3 cellular contexts compared by ENCODE assay signal in the genomic region with DNA sequence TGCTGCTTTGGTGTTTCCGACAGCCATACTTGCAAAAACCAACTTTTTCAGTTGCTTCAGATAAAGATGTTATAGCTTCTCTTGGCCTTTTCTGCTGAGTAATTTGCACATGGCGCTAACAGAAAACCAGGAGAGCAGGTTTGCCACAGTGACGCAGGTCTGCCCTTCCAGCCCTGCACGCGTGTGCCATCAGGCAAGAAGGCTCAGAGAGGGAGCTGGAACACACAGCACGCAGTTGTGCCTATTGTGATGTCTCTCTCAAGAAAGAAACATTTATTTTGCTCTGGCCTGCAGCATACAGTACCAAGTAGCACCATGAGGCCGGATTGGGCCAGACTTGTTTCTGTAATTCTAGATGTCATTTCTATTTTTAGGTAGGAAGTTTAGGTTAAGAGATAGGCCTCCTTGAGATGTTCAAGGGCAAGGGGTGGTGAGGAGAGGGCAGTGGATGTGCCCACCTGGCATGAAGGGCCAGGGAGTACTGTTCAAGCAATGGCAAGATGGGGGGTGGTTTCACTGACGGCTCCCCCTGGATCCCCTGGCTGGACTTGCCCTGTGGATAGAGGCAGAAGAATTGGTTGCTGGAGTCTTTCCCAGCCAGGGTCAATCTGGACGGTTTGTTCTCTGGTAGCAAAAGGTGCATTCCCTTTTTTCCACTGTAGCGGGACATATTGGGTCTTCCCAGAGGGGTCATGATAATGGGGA.
TF ChIP-seq lines count a peak whose summit lies in the region.

No MANE protein-coding gene starts in this region.

TF ChIP-seq in SK-N-SH, 30 proteins besides CTCF, POLR2A, EP300 and RAD21 (continues in another document):
- TF ChIP-seq, protein P1, sequence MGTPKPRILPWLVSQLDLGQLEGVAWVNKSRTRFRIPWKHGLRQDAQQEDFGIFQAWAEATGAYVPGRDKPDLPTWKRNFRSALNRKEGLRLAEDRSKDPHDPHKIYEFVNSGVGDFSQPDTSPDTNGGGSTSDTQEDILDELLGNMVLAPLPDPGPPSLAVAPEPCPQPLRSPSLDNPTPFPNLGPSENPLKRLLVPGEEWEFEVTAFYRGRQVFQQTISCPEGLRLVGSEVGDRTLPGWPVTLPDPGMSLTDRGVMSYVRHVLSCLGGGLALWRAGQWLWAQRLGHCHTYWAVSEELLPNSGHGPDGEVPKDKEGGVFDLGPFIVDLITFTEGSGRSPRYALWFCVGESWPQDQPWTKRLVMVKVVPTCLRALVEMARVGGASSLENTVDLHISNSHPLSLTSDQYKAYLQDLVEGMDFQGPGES (IDR thresholded peaks at IDR 0.05; ENCODE audit: low read depth, low read length), result no peak
- TF ChIP-seq, protein P2, sequence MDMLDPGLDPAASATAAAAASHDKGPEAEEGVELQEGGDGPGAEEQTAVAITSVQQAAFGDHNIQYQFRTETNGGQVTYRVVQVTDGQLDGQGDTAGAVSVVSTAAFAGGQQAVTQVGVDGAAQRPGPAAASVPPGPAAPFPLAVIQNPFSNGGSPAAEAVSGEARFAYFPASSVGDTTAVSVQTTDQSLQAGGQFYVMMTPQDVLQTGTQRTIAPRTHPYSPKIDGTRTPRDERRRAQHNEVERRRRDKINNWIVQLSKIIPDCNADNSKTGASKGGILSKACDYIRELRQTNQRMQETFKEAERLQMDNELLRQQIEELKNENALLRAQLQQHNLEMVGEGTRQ (IDR thresholded peaks at IDR 0.05; ENCODE audit: borderline replicate concordance, low read depth, low read length), result no peak
- TF ChIP-seq MAX (IDR thresholded peaks at IDR 0.05; ENCODE audit: low read depth) (no peak), NRF1 (IDR thresholded peaks at IDR 0.05; ENCODE audit: low read depth, low read length) (no peak), PBX3 (IDR thresholded peaks at IDR 0.05) (no peak), FOXJ3 (CRISPR knock-in tag; IDR thresholded peaks at IDR 0.05) (no peak), GATA2 (CRISPR knock-in tag; IDR thresholded peaks at IDR 0.05) (no peak), RCOR1 (IDR thresholded peaks at IDR 0.05; ENCODE audit: low read length) (no peak)
- TF ChIP-seq, protein P3, sequence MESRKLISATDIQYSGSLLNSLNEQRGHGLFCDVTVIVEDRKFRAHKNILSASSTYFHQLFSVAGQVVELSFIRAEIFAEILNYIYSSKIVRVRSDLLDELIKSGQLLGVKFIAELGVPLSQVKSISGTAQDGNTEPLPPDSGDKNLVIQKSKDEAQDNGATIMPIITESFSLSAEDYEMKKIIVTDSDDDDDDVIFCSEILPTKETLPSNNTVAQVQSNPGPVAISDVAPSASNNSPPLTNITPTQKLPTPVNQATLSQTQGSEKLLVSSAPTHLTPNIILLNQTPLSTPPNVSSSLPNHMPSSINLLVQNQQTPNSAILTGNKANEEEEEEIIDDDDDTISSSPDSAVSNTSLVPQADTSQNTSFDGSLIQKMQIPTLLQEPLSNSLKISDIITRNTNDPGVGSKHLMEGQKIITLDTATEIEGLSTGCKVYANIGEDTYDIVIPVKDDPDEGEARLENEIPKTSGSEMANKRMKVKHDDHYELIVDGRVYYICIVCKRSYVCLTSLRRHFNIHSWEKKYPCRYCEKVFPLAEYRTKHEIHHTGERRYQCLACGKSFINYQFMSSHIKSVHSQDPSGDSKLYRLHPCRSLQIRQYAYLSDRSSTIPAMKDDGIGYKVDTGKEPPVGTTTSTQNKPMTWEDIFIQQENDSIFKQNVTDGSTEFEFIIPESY (IDR thresholded peaks at IDR 0.05; ENCODE audit: borderline replicate concordance, low read depth), result no peak

TF ChIP-seq in SK-N-SH treated with all-trans-retinoic acid at 6 μM for 48 hours, 23 proteins besides CTCF, POLR2A, EP300 and RAD21:
- TF ChIP-seq GLIS3 (CRISPR knock-in tag; IDR thresholded peaks at IDR 0.05), result no peak
- no peak for TF ChIP-seq SNAI2 (CRISPR knock-in tag; IDR thresholded peaks at IDR 0.05)
- TF ChIP-seq CREB5 (CRISPR knock-in tag; IDR thresholded peaks at IDR 0.05; ENCODE audit: low read depth), result no peak
- no peak for TF ChIP-seq BACH2 (CRISPR knock-in tag; IDR thresholded peaks at IDR 0.05; ENCODE audit: borderline replicate concordance)
- TF ChIP-seq, protein P4, sequence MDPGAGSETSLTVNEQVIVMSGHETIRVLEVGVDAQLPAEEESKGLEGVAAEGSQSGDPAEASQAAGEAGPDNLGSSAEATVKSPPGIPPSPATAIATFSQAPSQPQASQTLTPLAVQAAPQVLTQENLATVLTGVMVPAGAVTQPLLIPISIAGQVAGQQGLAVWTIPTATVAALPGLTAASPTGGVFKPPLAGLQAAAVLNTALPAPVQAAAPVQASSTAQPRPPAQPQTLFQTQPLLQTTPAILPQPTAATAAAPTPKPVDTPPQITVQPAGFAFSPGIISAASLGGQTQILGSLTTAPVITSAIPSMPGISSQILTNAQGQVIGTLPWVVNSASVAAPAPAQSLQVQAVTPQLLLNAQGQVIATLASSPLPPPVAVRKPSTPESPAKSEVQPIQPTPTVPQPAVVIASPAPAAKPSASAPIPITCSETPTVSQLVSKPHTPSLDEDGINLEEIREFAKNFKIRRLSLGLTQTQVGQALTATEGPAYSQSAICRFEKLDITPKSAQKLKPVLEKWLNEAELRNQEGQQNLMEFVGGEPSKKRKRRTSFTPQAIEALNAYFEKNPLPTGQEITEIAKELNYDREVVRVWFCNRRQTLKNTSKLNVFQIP (CRISPR knock-in tag; IDR thresholded peaks at IDR 0.05; ENCODE audit: borderline replicate concordance, low read depth), result no peak
- TF ChIP-seq OSR1 (CRISPR knock-in tag; IDR thresholded peaks at IDR 0.05), result no peak
- no peak for TF ChIP-seq ZFP3 (CRISPR knock-in tag; IDR thresholded peaks at IDR 0.05)
- no peak for TF ChIP-seq ARNTL (CRISPR knock-in tag; IDR thresholded peaks at IDR 0.05; ENCODE audit: borderline replicate concordance, low read depth)
- TF ChIP-seq ZNF8 (CRISPR knock-in tag; IDR thresholded peaks at IDR 0.05), result no peak
- no peak for TF ChIP-seq ZC3H10 (CRISPR knock-in tag; IDR thresholded peaks at IDR 0.05)
- no peak for TF ChIP-seq ZFP30 (CRISPR knock-in tag; IDR thresholded peaks at IDR 0.05)

TF ChIP-seq in neural cell, 6 proteins besides CTCF, POLR2A, EP300 and RAD21:
- TF ChIP-seq, protein P5, sequence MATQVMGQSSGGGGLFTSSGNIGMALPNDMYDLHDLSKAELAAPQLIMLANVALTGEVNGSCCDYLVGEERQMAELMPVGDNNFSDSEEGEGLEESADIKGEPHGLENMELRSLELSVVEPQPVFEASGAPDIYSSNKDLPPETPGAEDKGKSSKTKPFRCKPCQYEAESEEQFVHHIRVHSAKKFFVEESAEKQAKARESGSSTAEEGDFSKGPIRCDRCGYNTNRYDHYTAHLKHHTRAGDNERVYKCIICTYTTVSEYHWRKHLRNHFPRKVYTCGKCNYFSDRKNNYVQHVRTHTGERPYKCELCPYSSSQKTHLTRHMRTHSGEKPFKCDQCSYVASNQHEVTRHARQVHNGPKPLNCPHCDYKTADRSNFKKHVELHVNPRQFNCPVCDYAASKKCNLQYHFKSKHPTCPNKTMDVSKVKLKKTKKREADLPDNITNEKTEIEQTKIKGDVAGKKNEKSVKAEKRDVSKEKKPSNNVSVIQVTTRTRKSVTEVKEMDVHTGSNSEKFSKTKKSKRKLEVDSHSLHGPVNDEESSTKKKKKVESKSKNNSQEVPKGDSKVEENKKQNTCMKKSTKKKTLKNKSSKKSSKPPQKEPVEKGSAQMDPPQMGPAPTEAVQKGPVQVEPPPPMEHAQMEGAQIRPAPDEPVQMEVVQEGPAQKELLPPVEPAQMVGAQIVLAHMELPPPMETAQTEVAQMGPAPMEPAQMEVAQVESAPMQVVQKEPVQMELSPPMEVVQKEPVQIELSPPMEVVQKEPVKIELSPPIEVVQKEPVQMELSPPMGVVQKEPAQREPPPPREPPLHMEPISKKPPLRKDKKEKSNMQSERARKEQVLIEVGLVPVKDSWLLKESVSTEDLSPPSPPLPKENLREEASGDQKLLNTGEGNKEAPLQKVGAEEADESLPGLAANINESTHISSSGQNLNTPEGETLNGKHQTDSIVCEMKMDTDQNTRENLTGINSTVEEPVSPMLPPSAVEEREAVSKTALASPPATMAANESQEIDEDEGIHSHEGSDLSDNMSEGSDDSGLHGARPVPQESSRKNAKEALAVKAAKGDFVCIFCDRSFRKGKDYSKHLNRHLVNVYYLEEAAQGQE (IDR thresholded peaks at IDR 0.05; ENCODE audit: borderline replicate concordance), result no peak
- TF ChIP-seq SMC3 (conservative IDR thresholded peaks at IDR 0.05; ENCODE audit: poor library complexity) (no peak), EZH2 (IDR thresholded peaks at IDR 0.05; ENCODE audit: borderline replicate concordance, insufficient read depth, low read length, poor library complexity, severe bottlenecking) (no peak), TAF1 (IDR thresholded peaks at IDR 0.05; ENCODE audit: low read depth) (no peak), MXI1 (conservative IDR thresholded peaks at IDR 0.05; ENCODE audit: poor library complexity, severe bottlenecking) (no peak), POLR2AphosphoS5 (IDR thresholded peaks at IDR 0.05) (no peak)
